Comparison of ENCODE assay signal across 14 cellular contexts in genomic region chr1:81812712-81813111, GRCh38. TPM values are rescaled to one million over a fixed set of nuclear protein-coding genes. Genes with fewer than 3 reads are reported as not detected.
DNase-seq lines count a peak whose midpoint lies in the region; ATAC-seq, FAIRE-seq and TF ChIP-seq lines count a peak whose summit lies in the region.
"Had no signal": no experiment of that assay in that cellular context is flagged by ENCODE, and none has a peak within 500 bp of the region (broad histone marks: within the 10 kb centered on the region; RNA-seq: fewer than 3 reads in every experiment).

No MANE protein-coding gene starts in this region.

- peak overlapping the region in 1 of 2 donors; percentile 12 for H3K27ac ChIP-seq in liver (ENCODE audit: low read depth in 1 of 2, low read length in 2 of 2)
- no peak overlapping the region for H3K27ac ChIP-seq in HepG2 (ENCODE audit: extremely low read length, insufficient read depth, low read length)
- no peak overlapping the region for H3K27ac ChIP-seq in Karpas-422 (ENCODE audit: low read length)

- H3K4me1 ChIP-seq in liver (ENCODE audit: control insufficient read depth in 4 of 4, insufficient read depth in 4 of 4, low read length in 3 of 4) (peaks cover 0 to 34% (median 24%) of the 10 kb centered on the region in 4 donors), HepG2 (ENCODE audit: insufficient read depth, low read length) (peaks cover 16% of the 10 kb centered on the region), Karpas-422 (ENCODE audit: low read length) (no peaks in the 10 kb centered on the region)

- no peak for TF ChIP-seq POLR2A in HepG2 (IDR thresholded peaks at IDR 0.05; ENCODE audit: insufficient read depth in 1 of 2, low read depth in 2 of 2, low read length in 2 of 2)

- in situ Hi-C loops in HepG2 (cut with HindIII; ENCODE audit: extremely low pct_ligation_motif_present, low pct_unique_long_range_greater_than_20kb) = no loop called here

- peaks cover 65% of the 10 kb centered on the region for H3K79me2 ChIP-seq in HepG2 (ENCODE audit: insufficient read depth, low read length)
- H3K79me2 ChIP-seq in Karpas-422 (ENCODE audit: low read length) = no peaks in the 10 kb centered on the region

- TF ChIP-seq RAD21 in liver (IDR thresholded peaks at IDR 0.05) = no peak
- no peak for TF ChIP-seq RAD21 in HepG2 (CRISPR knock-in tag; IDR thresholded peaks at IDR 0.05)

- no peak overlapping the region for H2AFZ ChIP-seq in HepG2 (ENCODE audit: low read length)
- H2AFZ ChIP-seq in Karpas-422 (ENCODE audit: low read length) = no peak overlapping the region

- no peaks in the 10 kb centered on the region for H3K27me3 ChIP-seq in liver (ENCODE audit: control insufficient read depth in 4 of 4, insufficient read depth in 4 of 4, low read length in 3 of 4)
- no peaks in the 10 kb centered on the region for H3K27me3 ChIP-seq in HepG2 (ENCODE audit: control insufficient read depth in 1 of 2, insufficient read depth in 2 of 2, low read length in 2 of 2)
- H3K27me3 ChIP-seq in Karpas-422 (ENCODE audit: low read length) = no peaks in the 10 kb centered on the region

- H3K9ac ChIP-seq in liver (ENCODE audit: low read depth in 1 of 2, low read length in 2 of 2) (no peak overlapping the region), HepG2 (ENCODE audit: insufficient read depth, low read depth, low read length) (no peak overlapping the region), Karpas-422 (ENCODE audit: low read length) (no peak overlapping the region)

- POLR2A ChIA-PET in HepG2 (lab: Yijun Ruan, JAX) = no interaction called here

- no peak overlapping the region for H3K4me3 ChIP-seq in liver (ENCODE audit: low read depth in 1 of 3, low read length in 3 of 3)
- H3K4me3 ChIP-seq in HepG2 (replicated peaks in 1 of 3; ENCODE audit: insufficient read depth in 1 of 3, low read depth in 2 of 3, low read length in 3 of 3) = no peak overlapping the region
- H3K4me3 ChIP-seq in fibroblast of pulmonary artery (replicated peaks; ENCODE audit: low read depth, low read length) = no peak overlapping the region
- H3K4me3 ChIP-seq in Karpas-422 (ENCODE audit: low read length) = no peak overlapping the region
- H3K4me3 ChIP-seq: MG63 had no signal

- CTCF ChIA-PET in HepG2 (lab: Yijun Ruan, JAX; ENCODE audit: low intra/inter-chr PET ratio, low total read pairs) = no interaction called here

- H3K36me3 ChIP-seq in liver (ENCODE audit: control insufficient read depth in 4 of 4, insufficient read depth in 3 of 4, low read depth in 1 of 4, low read length in 3 of 4) (no peaks in the 10 kb centered on the region), HepG2 (replicated peaks in 1 of 2; ENCODE audit: control insufficient read depth in 1 of 2, insufficient read depth in 2 of 2, low read length in 2 of 2) (no peaks in the 10 kb centered on the region), Karpas-422 (ENCODE audit: insufficient read depth, low read length) (no peaks in the 10 kb centered on the region)
- H3K36me3 ChIP-seq: MG63 had no signal

- H3K4me2 ChIP-seq in HepG2 (ENCODE audit: low read depth, low read length) (no peak overlapping the region), Karpas-422 (ENCODE audit: low read depth, low read length, poor library complexity, severe bottlenecking) (no peak overlapping the region)

- no TSS peak for BruUV-seq in HepG2 (replicated peaks; lab: Mats Ljungman, UMichigan)

- TF ChIP-seq EP300 in HepG2 (IDR thresholded peaks at IDR 0.05; ENCODE audit: low read depth in 2 of 2, low read length in 2 of 2) = no peak
- no peak for TF ChIP-seq EP300 in HepG2 (CRISPR knock-in tag; IDR thresholded peaks at IDR 0.05; ENCODE audit: borderline replicate concordance)

- no peaks in the 10 kb centered on the region for H4K20me1 ChIP-seq in HepG2 (ENCODE audit: insufficient read depth, low read length)
- H4K20me1 ChIP-seq in Karpas-422 (ENCODE audit: insufficient read depth, low read depth, low read length) = no peaks in the 10 kb centered on the region

- no peak for FAIRE-seq in HepG2 (lab: Jason Lieb, UNC)

- DNase-seq in HepG2 (ENCODE audit: low spot score) (no peak), amniotic epithelial cell (ENCODE audit: low read depth) (peak; percentile 3), fibroblast of pulmonary artery (ENCODE audit: low read depth) (peak; percentile 42), A172 (ENCODE audit: low spot score) (no peak), NCI-H774 (lab: John Stamatoyannopoulos, UW) (no peak), Karpas-422 (no peak)
- no peak for DNase-seq in activated T-cell treated with anti-CD3 and anti-CD28 coated beads, Interleukin-2, amount 50 U/mL, for 48 hours
- DNase-seq: activated naive CD8-positive, alpha-beta T cell treated with anti-CD3 and anti-CD28 coated beads for 36 hours; caudate nucleus; hypothalamus; MG63; NCI-H2029 treated with DMSO at 0.1 percent for 48 hours had no signal

- H3K9me3 ChIP-seq in liver (ENCODE audit: control insufficient read depth in 4 of 4, low read length in 3 of 4) (no peaks in the 10 kb centered on the region), HepG2 (ENCODE audit: low read length) (no peaks in the 10 kb centered on the region), Karpas-422 (ENCODE audit: low read length) (no peaks in the 10 kb centered on the region; the same call in 1 of the 2 replicates)
- H3K9me3 ChIP-seq: MG63 had no signal

- ATAC-seq in HepG2 = no peak

- intact Hi-C loops in HepG2 (cut with micrococcal nuclease; ENCODE audit: unreplicated experiment) = no loop called here

- H3K9me2 ChIP-seq in Karpas-422 (replicated peaks; ENCODE audit: insufficient read depth, low read length) = no peaks in the 10 kb centered on the region

- TF ChIP-seq CTCF in liver (IDR thresholded peaks at IDR 0.05; ENCODE audit: low read depth, low read length, missing input control) (no peak), HepG2 (CRISPR knock-in tag; IDR thresholded peaks at IDR 0.05) (no peak), fibroblast of pulmonary artery (IDR thresholded peaks at IDR 0.05; ENCODE audit: low read length, missing control alignments) (no peak)

- WGBS in liver = 30% methylated on average over 4 of the region's 4 CpGs
- WGBS in HepG2 (ENCODE audit: low lambda C conversion rate) = 34% methylated on average over 4 of the region's 4 CpGs

TF ChIP-seq in liver, 16 proteins besides CTCF, POLR2A, EP300 and RAD21 (continues in another document):
- no peak for TF ChIP-seq FOXA1 (IDR thresholded peaks at IDR 0.05)
- TF ChIP-seq HNF4A (conservative IDR thresholded peaks at IDR 0.05) = no peak
- peak; percentile 51 to 55 for TF ChIP-seq RXRA (IDR thresholded peaks at IDR 0.05)
- no peak for TF ChIP-seq NR2F2 (IDR thresholded peaks at IDR 0.05)
- no peak for TF ChIP-seq SP1 (IDR thresholded peaks at IDR 0.05)

TF ChIP-seq in HepG2, 621 proteins besides CTCF, POLR2A, EP300 and RAD21 (continues in another document):
- TF ChIP-seq DMAP1 (CRISPR knock-in tag; IDR thresholded peaks at IDR 0.05) = no peak
- TF ChIP-seq ONECUT2 (CRISPR knock-in tag; IDR thresholded peaks at IDR 0.05) = no peak
- TF ChIP-seq SMAD3 (CRISPR knock-in tag; IDR thresholded peaks at IDR 0.05) = no peak
- no peak for TF ChIP-seq ZNF280B (CRISPR knock-in tag; IDR thresholded peaks at IDR 0.05; ENCODE audit: borderline replicate concordance)
- TF ChIP-seq PTBP1 (IDR thresholded peaks at IDR 0.05; ENCODE audit: low read depth, low read length, poor library complexity, severe bottlenecking) = no peak

RNA-seq across cellular contexts. Expression of gene ADGRL2, which starts 12.0 kb away (rescaled TPM):
- 10 to 100 TPM; 37.9 to 82.0 TPM for total RNA-seq in liver
- 10 to 100 TPM; 21.1 to 25.4 TPM for polyA plus RNA-seq in liver
- 14.5 and 15.3 TPM in 2 replicates for total RNA-seq in HepG2 (2016; rRNA removed; fragmentation: Illumina TruSeq; extraction: Trizol)
- total RNA-seq in HepG2 (2016; cell fraction: cytosol; rRNA removed; fragmentation: Illumina TruSeq; extraction: Trizol; ENCODE audit: low read depth) = 2.2 and 2.8 TPM in 2 replicates
- 12.1 and 14.0 TPM in 2 replicates for total RNA-seq in HepG2 (2016; cell fraction: insoluble cytoplasmic fraction; rRNA removed; fragmentation: Illumina TruSeq; extraction: Trizol)
- total RNA-seq in HepG2 (2016; cell fraction: membrane; rRNA removed; fragmentation: Illumina TruSeq; extraction: Trizol) = 6.3 and 8.1 TPM in 2 replicates
- total RNA-seq in HepG2 (2016; cell fraction: nucleus; rRNA removed; fragmentation: Illumina TruSeq; extraction: Trizol) = 24.7 TPM in 2 replicates
- polyA plus RNA-seq in HepG2 (2011; rRNA removed) = 31.6 and 38.5 TPM in 2 replicates
- 13.1 and 16.5 TPM in 2 replicates for polyA plus RNA-seq in HepG2 (2011; cell fraction: cytosol; rRNA removed)
- 24.9 and 42.3 TPM in 2 replicates for polyA plus RNA-seq in HepG2 (2011; cell fraction: nucleus; rRNA removed)
- 15.8 and 17.3 TPM in 2 replicates for polyA plus RNA-seq in HepG2 (2012)
- polyA plus RNA-seq in HepG2 (2016; cell fraction: cytosol; fragmentation: Illumina TruSeq; extraction: Trizol; ENCODE audit: low read depth) = 0.76 and 0.86 TPM in 2 replicates
- 9.3 and 11.0 TPM in 2 replicates for polyA plus RNA-seq in HepG2 (2016; cell fraction: insoluble cytoplasmic fraction; fragmentation: Illumina TruSeq; extraction: Trizol; ENCODE audit: low read depth)
- polyA plus RNA-seq in HepG2 (2016; cell fraction: membrane; fragmentation: Illumina TruSeq; extraction: Trizol; ENCODE audit: low read depth) = 3.0 and 3.2 TPM in 2 replicates
- 20.1 and 21.6 TPM in 2 replicates for polyA plus RNA-seq in HepG2 (2016; cell fraction: nucleus; fragmentation: Illumina TruSeq; extraction: Trizol; ENCODE audit: insufficient read depth, low read depth)
- polyA minus RNA-seq in HepG2 (2011; rRNA and poly(A)+ RNA removed; ENCODE audit: low replicate concordance) = 32.9 TPM in 1 of 2 replicates, not detected in the other
- 27.5 and 29.9 TPM in 2 replicates for polyA minus RNA-seq in HepG2 (2011; cell fraction: cytosol; rRNA and poly(A)+ RNA removed)
- polyA minus RNA-seq in HepG2 (2011; cell fraction: nucleus; rRNA and poly(A)+ RNA removed) = 95.0 and 96.0 TPM in 2 replicates
- 52.3 and 53.0 TPM in 2 replicates for total RNA-seq in A172 (2014; rRNA removed; shearing (Covaris generic))
- total RNA-seq in Karpas-422 (2014; rRNA removed; shearing (Covaris generic); ENCODE audit: low replicate concordance) = not detected in 2 replicates
- total RNA-seq: activated naive CD8-positive, alpha-beta T cell treated with anti-CD3 and anti-CD28 coated beads for 36 hours; activated T-helper 1 cell treated with anti-CD3 and anti-CD28 coated beads, Interleukin-12 subunit alpha, Interleukin-12 subunit beta, Interleukin-2, Interleukin-4 antibody, amounts not matched to agents 30 ng/mL and 10 ng/mL and 1 ng/mL, durations not matched to agents 14 hours and 24 hours and 36 hours had no signal

Comparison
In these comparisons a context has a peak if more than half of its experiments do, and no peak if none do; other contexts are left out.
1. DNase-seq: peak in amniotic epithelial cell (single experiment) and fibroblast of pulmonary artery (single experiment); none in HepG2 (single experiment), A172 (single experiment), activated T-cell treated with anti-CD3 and anti-CD28 coated beads, Interleukin-2, amount 50 U/mL, for 48 hours (0 of 2), NCI-H774 (single experiment) and Karpas-422 (single experiment).